Comparison of ENCODE assay signal across 10 cellular contexts in genomic region chr12:121278450-121279375, GRCh38. TPM values are rescaled to one million over a fixed set of nuclear protein-coding genes. Genes with fewer than 3 reads are reported as not detected.
DNase-seq lines count a peak whose midpoint lies in the region; FAIRE-seq and TF ChIP-seq lines count a peak whose summit lies in the region.
"Had no signal": no experiment of that assay in that cellular context is flagged by ENCODE, and none has a peak within 500 bp of the region (broad histone marks: within the 10 kb centered on the region; RNA-seq: fewer than 3 reads in every experiment).

No MANE protein-coding gene starts in this region.

- H3K36me3 ChIP-seq in stomach (peaks cover 6 to 42% (median 32%) of the 10 kb centered on the region in 4 donors), small intestine (ENCODE audit: control insufficient read depth in 2 of 2, insufficient read depth in 2 of 2, low read length in 2 of 2) (peaks cover 4 to 5% of the 10 kb centered on the region in 2 donors)

- no peak for TF ChIP-seq CTCF in HL-60 (IDR thresholded peaks at IDR 0.05; ENCODE audit: insufficient read depth, low read length)
- TF ChIP-seq CTCF in astrocyte of the spinal cord (IDR thresholded peaks at IDR 0.05; ENCODE audit: low read depth, low read length): no peak
- no peak for TF ChIP-seq CTCF in stomach (IDR thresholded peaks at IDR 0.05)

- no peak for TF ChIP-seq EP300 in stomach (IDR thresholded peaks at IDR 0.05)

- in situ Hi-C loops in astrocyte of the spinal cord (cut with HindIII; ENCODE audit: low sequenced_read_pairs): no loop called here

- peaks cover 11 to 49% (median 26%) of the 10 kb centered on the region in 4 donors for H3K4me1 ChIP-seq in stomach
- no peaks in the 10 kb centered on the region for H3K4me1 ChIP-seq in small intestine (ENCODE audit: control insufficient read depth in 2 of 2, insufficient read depth in 1 of 2, low read depth in 1 of 2, low read length in 1 of 2)

- intact Hi-C loops in stomach (cut with DNase I; ENCODE audit: low total_unique reads): no loop called here

- no peak overlapping the region for H3K4me3 ChIP-seq in HL-60 (replicated peaks; ENCODE audit: insufficient read depth, low read length)
- H3K4me3 ChIP-seq in astrocyte of the spinal cord (ENCODE audit: low read depth, low read length): no peak overlapping the region
- no peak overlapping the region for H3K4me3 ChIP-seq in stomach
- H3K4me3 ChIP-seq in small intestine (ENCODE audit: low read depth in 1 of 2, low read length in 2 of 2): no peak overlapping the region

- no peak for TF ChIP-seq POLR2A in stomach (IDR thresholded peaks at IDR 0.05)

- DNase-seq in HL-60 (ENCODE audit: low read depth in 1 of 2, low spot score in 1 of 2) (peak; percentile 79 to 94), astrocyte of the spinal cord (ENCODE audit: low read depth, low spot score) (peak; percentile 65), stomach (no peak), small intestine (no peak), mesenteric fat pad (ENCODE audit: low spot score) (no peak), GM19238 (ENCODE audit: insufficient read length, low spot score) (no peak), retina (no peak)
- DNase-seq: NCI-H345 had no signal

- H3K9me3 ChIP-seq in stomach (no peaks in the 10 kb centered on the region), small intestine (ENCODE audit: control insufficient read depth, low read depth) (no peaks in the 10 kb centered on the region)

- 71 to 85% (median 83%) methylated on average over 28 of the region's 28 CpGs for WGBS in stomach, 5 donors
- 84 to 92% (median 89%) methylated on average over 28 of the region's 28 CpGs for WGBS in small intestine, 3 donors

- H3K27ac ChIP-seq in HL-60 (replicated peaks): peak overlapping the region; percentile 89
- peak overlapping the region; percentile 35 for H3K27ac ChIP-seq in layer of hippocampus (ENCODE audit: low read depth, low read length)
- H3K27ac ChIP-seq in stomach: peak overlapping the region in 4 of 5 donors; percentile 47 to 73 (median 58)
- H3K27ac ChIP-seq in small intestine (ENCODE audit: low read depth in 1 of 2, low read length in 1 of 2): peak overlapping the region in 1 of 2 donors; percentile 6
- H3K27ac ChIP-seq: epithelial cell of prostate had no signal

- no peak for FAIRE-seq in small intestine (lab: Jason Lieb, UNC)

- H3K27me3 ChIP-seq in HL-60 (ENCODE audit: insufficient read depth, poor library complexity, severe bottlenecking) (no peaks in the 10 kb centered on the region), layer of hippocampus (ENCODE audit: control insufficient read depth, insufficient read depth, low read length) (no peaks in the 10 kb centered on the region), stomach (no peaks in the 10 kb centered on the region), small intestine (ENCODE audit: control insufficient read depth in 2 of 2, insufficient read depth in 2 of 2, low read length in 2 of 2) (no peaks in the 10 kb centered on the region)

RNA-seq across cellular contexts. Expression of gene CAMKK2, which starts 17.8 kb away (rescaled TPM):
- 10 to 100 TPM; 16.3 to 46.4 (median 35.3) TPM for total RNA-seq in stomach
- 10 to 100 TPM; 14.9 to 22.4 (median 15.4) TPM for polyA plus RNA-seq in stomach
- polyA plus RNA-seq in small intestine: 10 to 100 TPM; 25.4 to 44.5 (median 34.5) TPM
- total RNA-seq in mesenteric fat pad: 50.5 TPM

Comparison
In these comparisons a context has a peak if more than half of its experiments do, and no peak if none do; other contexts are left out.
1. DNase-seq: peak in HL-60 (2 of 2) and astrocyte of the spinal cord (single experiment); none in stomach (single experiment), small intestine (single experiment), mesenteric fat pad (single experiment), GM19238 (single experiment) and retina (single experiment).